ENCODE assay signal across 30 cellular contexts in genomic region chr9:27676827-27677226, GRCh38.
A peak's percentile ranks its signal among the peaks of the same experiment; 100 is the strongest.
DNase-seq lines count a peak whose midpoint lies in the region; ATAC-seq, FAIRE-seq and TF ChIP-seq lines count a peak whose summit lies in the region.
"Had no signal": no experiment of that assay in that cellular context is flagged by ENCODE, and none has a peak within 500 bp of the region (broad histone marks: within the 10 kb centered on the region; RNA-seq: fewer than 3 reads in every experiment).

No MANE protein-coding gene starts in this region.

- no peaks in the 10 kb centered on the region for H3K4me1 ChIP-seq in HepG2 (ENCODE audit: insufficient read depth, low read length)
- no peaks in the 10 kb centered on the region for H3K4me1 ChIP-seq in right lobe of liver
- H3K4me1 ChIP-seq in A549, result no peaks in the 10 kb centered on the region
- H3K4me1 ChIP-seq: Caco-2 had no signal

- H3K9me3 ChIP-seq in HepG2 (ENCODE audit: low read length) (no peaks in the 10 kb centered on the region), right lobe of liver (no peaks in the 10 kb centered on the region), A549 (no peaks in the 10 kb centered on the region)
- H3K9me3 ChIP-seq: BE2C, BLaER1, Caco-2 had no signal

- in situ Hi-C loops in HepG2 (cut with HindIII; ENCODE audit: extremely low pct_ligation_motif_present, low pct_unique_long_range_greater_than_20kb), result no loop called here

- H3K9ac ChIP-seq in HepG2 (ENCODE audit: insufficient read depth, low read depth, low read length), result no peak overlapping the region
- H3K9ac ChIP-seq: BLaER1; BLaER1 treated with 17β-estradiol and CSF1 and Interleukin-3, amounts not matched to agents 10 nM and 100 nM had no signal

- H3K27ac ChIP-seq in HepG2 (ENCODE audit: extremely low read length, insufficient read depth, low read length) (no peak overlapping the region), right lobe of liver (no peak overlapping the region), A549 (no peak overlapping the region)
- H3K27ac ChIP-seq: 22Rv1; BLaER1; BLaER1 treated with 17β-estradiol and CSF1 and Interleukin-3, amounts not matched to agents 10 nM and 100 nM; C4-2B had no signal

- FAIRE-seq in HepG2 (lab: Jason Lieb, UNC), result no peak
- FAIRE-seq in A549 (lab: Jason Lieb, UNC), result no peak
- FAIRE-seq: A204.1, D721Med had no signal

- no peak overlapping the region for H2AFZ ChIP-seq in HepG2 (ENCODE audit: low read length)

- no peaks in the 10 kb centered on the region for H3K27me3 ChIP-seq in HepG2 (ENCODE audit: control insufficient read depth in 1 of 2, insufficient read depth in 2 of 2, low read length in 2 of 2)
- no peaks in the 10 kb centered on the region for H3K27me3 ChIP-seq in right lobe of liver
- H3K27me3 ChIP-seq: BE2C; BLaER1; BLaER1 treated with 17β-estradiol and CSF1 and Interleukin-3, amounts not matched to agents 10 nM and 100 nM had no signal

- no peak for TF ChIP-seq EP300 in HepG2 (IDR thresholded peaks at IDR 0.05; ENCODE audit: low read depth in 2 of 2, low read length in 2 of 2)
- TF ChIP-seq EP300 in HepG2 (CRISPR knock-in tag; IDR thresholded peaks at IDR 0.05; ENCODE audit: borderline replicate concordance), result no peak
- TF ChIP-seq EP300 in A549 (IDR thresholded peaks at IDR 0.05), result no peak

- no peak for TF ChIP-seq RAD21 in HepG2 (CRISPR knock-in tag; IDR thresholded peaks at IDR 0.05)
- TF ChIP-seq RAD21 in A549 (conservative IDR thresholded peaks at IDR 0.05 in 1 of 2, IDR thresholded peaks at IDR 0.05 in 1 of 2), result no peak

- POLR2A ChIA-PET in HepG2 (lab: Yijun Ruan, JAX), result no interaction called here
- POLR2A ChIA-PET in A549 (lab: Yijun Ruan, JAX), result no interaction called here

- TF ChIP-seq CTCF in HepG2 (CRISPR knock-in tag; IDR thresholded peaks at IDR 0.05) (no peak), right lobe of liver (IDR thresholded peaks at IDR 0.05) (no peak), A549 (IDR thresholded peaks at IDR 0.05) (no peak)

- WGBS in HepG2 (ENCODE audit: low lambda C conversion rate), result 0% methylated on average over 2 of the region's 2 CpGs
- 74% methylated on average over 2 of the region's 2 CpGs for WGBS in right lobe of liver (ENCODE audit: insufficient coverage, low coverage, low lambda C conversion rate, missing lambda C conversion rate)
- WGBS in A549 (ENCODE audit: missing lambda C conversion rate), result 0% methylated on average over 2 of the region's 2 CpGs

- H3K4me2 ChIP-seq in HepG2 (ENCODE audit: low read depth, low read length) (no peak overlapping the region), A549 (no peak overlapping the region)
- H3K4me2 ChIP-seq: BLaER1; BLaER1 treated with 17β-estradiol and CSF1 and Interleukin-3, amounts not matched to agents 10 nM and 100 nM had no signal

- DNase-seq in HepG2 (ENCODE audit: low spot score), result no peak
- DNase-seq in right lobe of liver, result no peak
- no peak for DNase-seq in A549 (ENCODE audit: low read depth in 1 of 2, low spot score in 1 of 2)
- DNase-seq in NCI-H69 (lab: John Stamatoyannopoulos, UW), result no peak
- DNase-seq: 8988T; ACHN; AML-193; BE2C; C1 segment of cervical spinal cord; Caco-2; Calu3; CD4-positive, alpha-beta memory T cell; CD4-positive, alpha-beta T cell; CD4-positive, CD25-positive, alpha-beta regulatory T cell; CD8-positive, alpha-beta memory T cell; CD8-positive, alpha-beta T cell; COR-L47; DMS 273 treated with DMSO at 0.1 percent for 48 hours; DMS153; DMS53; DMS79; DMS79 treated with DMSO at 0.1 percent for 48 hours; DND-41; EL had no signal

- CTCF ChIA-PET in HepG2 (lab: Yijun Ruan, JAX; ENCODE audit: low intra/inter-chr PET ratio, low total read pairs) (no interaction called here), A549 (lab: Yijun Ruan, JAX) (no interaction called here)

- no peaks in the 10 kb centered on the region for H3K79me2 ChIP-seq in HepG2 (ENCODE audit: insufficient read depth, low read length)

- TF ChIP-seq POLR2A in HepG2 (IDR thresholded peaks at IDR 0.05; ENCODE audit: insufficient read depth in 1 of 2, low read depth in 2 of 2, low read length in 2 of 2), result no peak
- no peak for TF ChIP-seq POLR2A in right lobe of liver (IDR thresholded peaks at IDR 0.05)
- TF ChIP-seq POLR2A in A549 (IDR thresholded peaks at IDR 0.05; ENCODE audit: low read length), result no peak

- ATAC-seq in HepG2 (no peak), right lobe of liver (no peak), A549 (no peak)
- ATAC-seq: CD8-positive, alpha-beta T cell had no signal

- no peak overlapping the region for H3K4me3 ChIP-seq in HepG2 (replicated peaks in 1 of 3; ENCODE audit: insufficient read depth in 1 of 3, low read depth in 2 of 3, low read length in 3 of 3)
- H3K4me3 ChIP-seq in right lobe of liver, result no peak overlapping the region
- H3K4me3 ChIP-seq in A549, result no peak overlapping the region
- H3K4me3 ChIP-seq: BLaER1; BLaER1 treated with 17β-estradiol and CSF1 and Interleukin-3, amounts not matched to agents 10 nM and 100 nM had no signal

- BruUV-seq in HepG2 (replicated peaks; lab: Mats Ljungman, UMichigan), result no TSS peak

- H3K36me3 ChIP-seq in HepG2 (replicated peaks in 1 of 2; ENCODE audit: control insufficient read depth in 1 of 2, insufficient read depth in 2 of 2, low read length in 2 of 2) (no peaks in the 10 kb centered on the region), right lobe of liver (no peaks in the 10 kb centered on the region)
- H3K36me3 ChIP-seq: BE2C; BLaER1; BLaER1 treated with 17β-estradiol and CSF1 and Interleukin-3, amounts not matched to agents 10 nM and 100 nM had no signal

- intact Hi-C loops in HepG2 (cut with micrococcal nuclease; ENCODE audit: unreplicated experiment), result no loop called here
- intact Hi-C loops in right lobe of liver (cut with DNase I), result no loop called here

- H4K20me1 ChIP-seq in HepG2 (ENCODE audit: insufficient read depth, low read length), result no peaks in the 10 kb centered on the region
- H4K20me1 ChIP-seq: BLaER1; BLaER1 treated with 17β-estradiol and CSF1 and Interleukin-3, amounts not matched to agents 10 nM and 100 nM had no signal

TF ChIP-seq in HepG2, 621 proteins besides CTCF, POLR2A, EP300 and RAD21 (continues in another document):
- TF ChIP-seq MTA1 (CRISPR knock-in tag; IDR thresholded peaks at IDR 0.05; ENCODE audit: borderline replicate concordance), result no peak
- TF ChIP-seq CCDC6 (CRISPR knock-in tag; IDR thresholded peaks at IDR 0.05), result no peak
- TF ChIP-seq ZIK1 (CRISPR knock-in tag; IDR thresholded peaks at IDR 0.05; ENCODE audit: borderline replicate concordance, low read depth), result no peak
- peak; percentile 61 for TF ChIP-seq MAFF (IDR thresholded peaks at IDR 0.05; ENCODE audit: low read depth, low read length)
- peak; percentile 44 to 67; a peak in 3 of 4 replicates for TF ChIP-seq MAFK (conservative IDR thresholded peaks at IDR 0.05 in 1 of 2, IDR thresholded peaks at IDR 0.05 in 1 of 2; ENCODE audit: low read length in 2 of 2)
- no peak for TF ChIP-seq TEAD2 (CRISPR knock-in tag; IDR thresholded peaks at IDR 0.05)

TF ChIP-seq in A549, 52 proteins besides CTCF, POLR2A, EP300 and RAD21:
- TF ChIP-seq HMGXB4 (CRISPR knock-in tag; IDR thresholded peaks at IDR 0.05; ENCODE audit: borderline replicate concordance), result no peak
- no peak for TF ChIP-seq BHLHE40 (IDR thresholded peaks at IDR 0.05; ENCODE audit: low read depth, low read length)
- TF ChIP-seq MAFK (IDR thresholded peaks at IDR 0.05; ENCODE audit: partially characterized antibody), result peak; percentile 70
- TF ChIP-seq FOSB (CRISPR knock-in tag; IDR thresholded peaks at IDR 0.05), result no peak
- no peak for TF ChIP-seq POLR2AphosphoS2 (conservative IDR thresholded peaks at IDR 0.05; ENCODE audit: low read length)

Comparison
In these comparisons a context has a peak if more than half of its experiments do, and no peak if none do; other contexts are left out.
1. Of the 38 proteins assayed by ChIP-seq in both HepG2 and A549: peak only in HepG2: none; only in A549: none; in both: MAFK; in neither: 37.